ENCODE assay signal across 1 cellular context in genomic region chr1:59296358-59297256, GRCh38.
A peak's percentile ranks its signal among the peaks of the same experiment; 100 is the strongest.
TF ChIP-seq lines count a peak whose summit lies in the region.

FGGY (plus strand) TSS chr1:59297094; CDS start chr1:59321550, 24,456 bp downstream.

TF ChIP-seq in HEK293, 187 proteins besides CTCF, POLR2A, EP300 and RAD21 (continued from another document and continues in another):
- TF ChIP-seq PRDM4 (tag by site-specific recombination; IDR thresholded peaks at IDR 0.05) (no peak), GLIS2 (tag by site-specific recombination; IDR thresholded peaks at IDR 0.05) (peak; percentile 57; the same call in 1 of the 2 replicates), TSHZ1 (tag by site-specific recombination; IDR thresholded peaks at IDR 0.05; ENCODE audit: borderline replicate concordance) (no peak), ZNF133 (tag by site-specific recombination; IDR thresholded peaks at IDR 0.05) (no peak), ZBTB8A (tag by site-specific recombination; IDR thresholded peaks at IDR 0.05) (peak; percentile 99), SCRT2 (tag by site-specific recombination; IDR thresholded peaks at IDR 0.05) (no peak), ZNF416 (tag by site-specific recombination; IDR thresholded peaks at IDR 0.05) (no peak), ZNF701 (tag by site-specific recombination; IDR thresholded peaks at IDR 0.05) (no peak), OSR2 (tag by site-specific recombination; IDR thresholded peaks at IDR 0.05) (no peak), HIC1 (tag by site-specific recombination; IDR thresholded peaks at IDR 0.05) (peak; percentile 97), ZNF600 (tag by site-specific recombination; IDR thresholded peaks at IDR 0.05) (peak; percentile 46; the same call in 1 of the 2 replicates), ZNF302 (tag by site-specific recombination; IDR thresholded peaks at IDR 0.05; ENCODE audit: low read depth) (no peak), SP7 (tag by site-specific recombination; IDR thresholded peaks at IDR 0.05) (peak; percentile 45), ZNF621 (tag by site-specific recombination; IDR thresholded peaks at IDR 0.05) (no peak), ZNF843 (tag by site-specific recombination; IDR thresholded peaks at IDR 0.05) (peak; percentile 53), ZBTB17 (tag by site-specific recombination; IDR thresholded peaks at IDR 0.05) (peak; percentile 76), ZXDB (tag by site-specific recombination; IDR thresholded peaks at IDR 0.05) (peak; percentile 88), ZNF341 (tag by site-specific recombination; IDR thresholded peaks at IDR 0.05; ENCODE audit: low read depth) (peak; percentile 96), ZNF148 (tag by site-specific recombination; IDR thresholded peaks at IDR 0.05; ENCODE audit: borderline replicate concordance) (no peak), KLF17 (tag by site-specific recombination; IDR thresholded peaks at IDR 0.05) (0 out of 2 replicates have a peak, but pooled peaks have one; percentile 55), ZNF692 (tag by site-specific recombination; IDR thresholded peaks at IDR 0.05) (peak; percentile 43; the same call in 1 of the 2 replicates), ZNF394 (tag by site-specific recombination; IDR thresholded peaks at IDR 0.05; ENCODE audit: borderline replicate concordance) (no peak), SCRT1 (tag by site-specific recombination; IDR thresholded peaks at IDR 0.05; ENCODE audit: borderline replicate concordance) (no peak), ZNF214 (tag by site-specific recombination; IDR thresholded peaks at IDR 0.05; ENCODE audit: borderline replicate concordance) (no peak), ZNF513 (tag by site-specific recombination; IDR thresholded peaks at IDR 0.05) (peak; percentile 91), ZSCAN30 (tag by site-specific recombination; IDR thresholded peaks at IDR 0.05) (peak; percentile 68), BCL11B (tag by site-specific recombination; IDR thresholded peaks at IDR 0.05; ENCODE audit: low read depth) (peak; percentile 49; the same call in 1 of the 2 replicates), ZBTB48 (tag by site-specific recombination; IDR thresholded peaks at IDR 0.05) (peak; percentile 21; the same call in 1 of the 2 replicates), ZEB2 (tag by site-specific recombination; IDR thresholded peaks at IDR 0.05) (peak; percentile 73; the same call in 1 of the 2 replicates), ZBTB26 (tag by site-specific recombination; optimal IDR thresholded peaks at IDR 0.05) (peak; percentile 100), PBX3 (CRISPR knock-in tag; IDR thresholded peaks at IDR 0.05) (peak; percentile 87; the same call in 1 of the 2 replicates), WT1 (tag by site-specific recombination; IDR thresholded peaks at IDR 0.05) (peak; percentile 75), GLIS1 (tag by site-specific recombination; IDR thresholded peaks at IDR 0.05) (peak; percentile 50), ZNF548 (tag by site-specific recombination; IDR thresholded peaks at IDR 0.05) (no peak), KLF9 (tag by site-specific recombination; IDR thresholded peaks at IDR 0.05; ENCODE audit: low read depth) (peak; percentile 32; the same call in 1 of the 2 replicates), ZFP69B (tag by site-specific recombination; IDR thresholded peaks at IDR 0.05) (peak; percentile 41; the same call in 1 of the 2 replicates), ZFP3 (tag by site-specific recombination; IDR thresholded peaks at IDR 0.05; ENCODE audit: low read depth) (no peak), ZNF670 (tag by site-specific recombination; IDR thresholded peaks at IDR 0.05; ENCODE audit: low read depth) (no peak)
